In the genomic region with DNA sequence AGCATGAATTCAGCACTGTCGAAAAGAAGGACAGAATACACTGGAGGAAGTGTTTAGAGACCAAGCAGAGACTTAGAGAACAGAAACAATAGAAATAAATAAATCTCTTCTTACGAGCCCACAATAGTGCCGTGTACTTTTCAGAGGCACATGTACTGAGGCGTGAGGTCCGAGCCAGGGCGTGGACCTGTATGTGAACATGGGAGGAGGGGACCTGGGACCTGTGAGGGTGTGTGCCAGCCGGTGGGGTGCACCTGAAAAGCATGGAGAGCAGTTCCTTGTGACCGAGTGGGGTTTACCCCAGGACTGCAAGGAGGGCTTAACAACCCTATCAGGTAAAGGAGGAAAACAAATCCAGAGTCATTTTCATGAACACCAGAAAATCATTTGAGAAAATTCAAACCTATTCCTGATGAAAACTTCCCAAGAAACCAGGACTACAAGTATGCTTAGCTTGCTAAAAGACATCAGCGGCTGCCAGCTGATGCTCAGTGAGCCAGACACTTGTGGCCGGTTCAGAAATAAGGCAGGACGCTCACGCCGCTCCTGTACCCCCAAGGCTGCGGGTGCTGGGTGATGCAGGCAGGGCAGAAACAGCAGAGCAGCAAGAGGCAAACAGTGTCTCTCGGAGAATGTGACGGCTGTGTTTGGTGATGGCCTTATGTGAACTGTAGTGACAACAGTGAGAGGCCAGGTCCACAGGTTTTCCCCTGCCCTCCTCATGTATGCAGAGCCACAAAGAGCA, we compare ENCODE assay signal across 27 cellular contexts. TPM values are rescaled to one million over a fixed set of nuclear protein-coding genes. Genes with fewer than 3 reads are reported as not detected.
DNase-seq lines count a peak whose midpoint lies in the region; ATAC-seq and TF ChIP-seq lines count a peak whose summit lies in the region.
"Had no signal": no experiment of that assay in that cellular context is flagged by ENCODE, and none has a peak within 500 bp of the region (broad histone marks: within the 10 kb centered on the region; RNA-seq: fewer than 3 reads in every experiment).

No MANE protein-coding gene starts in this region.

- peaks cover 0 to 97% (median 40%) of the 10 kb centered on the region in 6 donors for H3K36me3 ChIP-seq in spleen

- TF ChIP-seq CTCF in RWPE1 (conservative IDR thresholded peaks at IDR 0.05; ENCODE audit: low read depth) = no peak
- no peak for TF ChIP-seq CTCF in spleen (IDR thresholded peaks at IDR 0.05 in 8 of 11, conservative IDR thresholded peaks at IDR 0.05 in 3 of 11)

- H3K27me3 Mint-ChIP-seq in activated CD4-positive, alpha-beta memory T cell treated with anti-CD3 and anti-CD28 coated beads, Interleukin-2, amount 10 ng/mL, durations not matched to agents 7 days and 5 days = no peaks in the 10 kb centered on the region
- no peaks in the 10 kb centered on the region for H3K27me3 Mint-ChIP-seq in activated CD4-positive, alpha-beta memory T cell treated with anti-CD3 and anti-CD28 coated beads for 36 hours

- intact Hi-C loops in activated CD4-positive, alpha-beta memory T cell treated with anti-CD3 and anti-CD28 coated beads for 36 hours (cut with micrococcal nuclease) = no loop called here
- intact Hi-C loops in spleen (cut with DNase I; ENCODE audit: low total_unique reads) = no loop called here

- H3K4me3 Mint-ChIP-seq in activated CD4-positive, alpha-beta memory T cell treated with anti-CD3 and anti-CD28 coated beads, Interleukin-2, amount 10 ng/mL, durations not matched to agents 7 days and 5 days = no peak overlapping the region
- no peak overlapping the region for H3K4me3 Mint-ChIP-seq in activated CD4-positive, alpha-beta memory T cell treated with anti-CD3 and anti-CD28 coated beads for 36 hours
- H3K4me3 Mint-ChIP-seq: nephron had no signal

- no peak for TF ChIP-seq POLR2A in spleen (IDR thresholded peaks at IDR 0.05)

- CTCF ChIA-PET in activated CD4-positive, alpha-beta memory T cell treated with anti-CD3 and anti-CD28 coated beads, Interleukin-2, amount 10 ng/mL, durations not matched to agents 7 days and 5 days (lab: Charles Lee) = no interaction called here
- CTCF ChIA-PET in activated CD4-positive, alpha-beta memory T cell treated with anti-CD3 and anti-CD28 coated beads for 36 hours (lab: Charles Lee) = interaction anchor here (0.7 kb wide), 1 partner anchor 84 kb away, joined by 3 read pairs; no protein-coding TSS in a partner anchor
- CTCF ChIA-PET in RWPE1 (lab: Yijun Ruan, JAX) = interaction anchor here (0.6 kb wide), 1 partner anchor 30 kb away, joined by 4 read pairs; no protein-coding TSS in a partner anchor

- WGBS in spleen, 5 donors = 92 to 98% (median 97%) methylated on average over 16 of the region's 16 CpGs

- no peaks in the 10 kb centered on the region for H3K9me3 Mint-ChIP-seq in activated CD4-positive, alpha-beta memory T cell treated with anti-CD3 and anti-CD28 coated beads, Interleukin-2, amount 10 ng/mL, durations not matched to agents 7 days and 5 days
- H3K9me3 Mint-ChIP-seq in activated CD4-positive, alpha-beta memory T cell treated with anti-CD3 and anti-CD28 coated beads for 36 hours = no peaks in the 10 kb centered on the region
- H3K9me3 Mint-ChIP-seq: nephron had no signal

- H3K9me3 ChIP-seq in spleen = no peaks in the 10 kb centered on the region
- H3K9me3 ChIP-seq: colonic mucosa had no signal

- H3K27ac Mint-ChIP-seq in activated CD4-positive, alpha-beta memory T cell treated with anti-CD3 and anti-CD28 coated beads, Interleukin-2, amount 10 ng/mL, durations not matched to agents 7 days and 5 days = peak overlapping the region; percentile 45
- H3K27ac Mint-ChIP-seq in activated CD4-positive, alpha-beta memory T cell treated with anti-CD3 and anti-CD28 coated beads for 36 hours = no peak overlapping the region

- no peaks in the 10 kb centered on the region for H3K4me1 ChIP-seq in spleen
- H3K4me1 ChIP-seq: colonic mucosa had no signal

- no peak overlapping the region for H3K4me3 ChIP-seq in spleen
- H3K4me3 ChIP-seq: colonic mucosa, lung, skin epidermis had no signal

- peak overlapping the region; percentile 5; the same call in 1 of the 2 replicates for H3K27ac ChIP-seq in RWPE1
- H3K27ac ChIP-seq in cingulate gyrus (ENCODE audit: low read depth, low read length) = peak overlapping the region; percentile 39
- no peak overlapping the region for H3K27ac ChIP-seq in spleen
- H3K27ac ChIP-seq: colonic mucosa, epithelial cell of prostate, skin epidermis had no signal

- POLR2A ChIA-PET in activated CD4-positive, alpha-beta memory T cell treated with anti-CD3 and anti-CD28 coated beads, Interleukin-2, amount 10 ng/mL, durations not matched to agents 7 days and 5 days (lab: Charles Lee) = no interaction called here
- POLR2A ChIA-PET in activated CD4-positive, alpha-beta memory T cell treated with anti-CD3 and anti-CD28 coated beads for 36 hours (lab: Charles Lee) = no interaction called here
- POLR2A ChIA-PET in RWPE1 (lab: Yijun Ruan, JAX; ENCODE audit: low non-redundant PET) = no interaction called here

- ATAC-seq in GM21381 (IDR thresholded peaks at IDR 0.05; ENCODE audit: unreplicated experiment) (no peak), HG02884 (IDR thresholded peaks at IDR 0.05; ENCODE audit: unreplicated experiment) (no peak)
- ATAC-seq: SK-N-SH treated with all-trans-retinoic acid at 6 μM for 48 hours had no signal

- H3K4me1 Mint-ChIP-seq in activated CD4-positive, alpha-beta memory T cell treated with anti-CD3 and anti-CD28 coated beads, Interleukin-2, amount 10 ng/mL, durations not matched to agents 7 days and 5 days = no peaks in the 10 kb centered on the region
- H3K4me1 Mint-ChIP-seq in activated CD4-positive, alpha-beta memory T cell treated with anti-CD3 and anti-CD28 coated beads for 36 hours (ENCODE audit: low read depth) = no peaks in the 10 kb centered on the region
- H3K4me1 Mint-ChIP-seq: nephron had no signal

- H3K27me3 ChIP-seq in spleen (replicated peaks in 1 of 7) = no peaks in the 10 kb centered on the region
- H3K27me3 ChIP-seq: colonic mucosa had no signal

- peaks cover 89% of the 10 kb centered on the region for H3K36me3 Mint-ChIP-seq in activated CD4-positive, alpha-beta memory T cell treated with anti-CD3 and anti-CD28 coated beads, Interleukin-2, amount 10 ng/mL, durations not matched to agents 7 days and 5 days (ENCODE audit: low read depth)
- H3K36me3 Mint-ChIP-seq in activated CD4-positive, alpha-beta memory T cell treated with anti-CD3 and anti-CD28 coated beads for 36 hours = peaks cover 53% of the 10 kb centered on the region

- DNase-seq in activated CD4-positive, alpha-beta memory T cell treated with anti-CD3 and anti-CD28 coated beads, Interleukin-2, amount 10 ng/mL, durations not matched to agents 7 days and 5 days = no peak
- DNase-seq in activated CD4-positive, alpha-beta memory T cell treated with anti-CD3 and anti-CD28 coated beads for 36 hours = no peak
- DNase-seq in RWPE1 (ENCODE audit: low spot score) (no peak), spleen (peak; percentile 51), islet precursor cell (no peak)
- DNase-seq: 8988T; activated CD4-positive, alpha-beta T cell treated with anti-CD3 and anti-CD28 coated beads for 1 hour; activated gamma-delta T cell treated with Interleukin-2 at 50 U/mL for 16 hours; amniotic stem cell; C1 segment of cervical spinal cord; colonic mucosa; DMS79; effector CD8-positive, alpha-beta T cell; HCEC 1CT; hippocampal formation; NCI-H1048; OCI-M1; retina; stimulated activated naive CD4-positive, alpha-beta T cell had no signal

RNA-seq across cellular contexts. Expression of gene NELFA, which starts 37.1 kb away (rescaled TPM):
- 10 to 100 TPM; 34.2 to 36.0 TPM for total RNA-seq in activated CD4-positive, alpha-beta memory T cell treated with anti-CD3 and anti-CD28 coated beads, Interleukin-2, amount 10 ng/mL, durations not matched to agents 7 days and 5 days
- total RNA-seq in activated CD4-positive, alpha-beta memory T cell treated with anti-CD3 and anti-CD28 coated beads for 36 hours = 10 to 100 TPM; 39.5 to 41.5 TPM
- total RNA-seq in spleen = 10 to 100 TPM; 20.2 to 36.6 (median 31.5) TPM
- polyA plus RNA-seq in spleen = 10 to 100 TPM; 19.9 to 29.6 (median 20.1) TPM

Comparison
In these comparisons a context has a peak if more than half of its experiments do, and no peak if none do; other contexts are left out.
1. H3K27ac ChIP-seq: peak in RWPE1 (single experiment) and cingulate gyrus (single experiment); none in spleen (0 of 8).